1 cellular context compared by ENCODE assay signal in the genomic region with DNA sequence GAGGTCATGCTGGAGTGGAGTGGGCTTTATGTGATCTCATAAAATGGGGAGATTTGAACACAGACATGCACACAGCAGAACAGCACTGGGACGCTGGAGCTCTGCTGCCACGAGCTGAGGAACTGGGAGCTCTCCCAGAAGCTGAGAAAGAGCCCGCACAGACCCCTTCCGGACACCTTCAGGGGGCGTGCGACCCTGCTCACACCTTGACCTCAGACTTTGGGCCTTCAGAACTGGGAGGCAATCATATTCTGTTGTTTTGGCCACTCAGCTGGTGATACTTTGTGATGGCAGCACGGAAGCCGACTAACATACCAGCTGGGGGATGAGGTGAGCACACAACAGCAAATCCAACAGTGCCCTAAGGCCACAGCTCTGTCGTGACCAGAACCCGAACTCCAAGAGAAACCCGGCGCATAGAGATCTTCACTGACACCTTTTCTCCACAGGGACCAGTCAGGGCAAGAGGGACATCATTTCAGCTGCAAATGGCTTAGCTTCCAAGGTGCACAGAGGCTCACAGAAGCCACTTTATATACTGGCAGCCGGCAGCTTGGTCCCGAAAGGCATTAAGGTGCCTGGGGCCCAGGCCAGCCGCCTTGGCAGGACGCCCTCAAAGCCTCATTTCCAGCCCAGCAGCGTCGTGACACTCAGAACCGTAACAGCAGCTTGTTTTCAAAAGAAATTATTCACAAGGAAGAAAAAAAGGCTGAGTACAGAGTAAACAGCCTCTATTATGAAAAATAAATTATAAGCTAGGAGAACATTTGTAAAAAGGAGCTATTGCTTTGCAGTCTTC.
TF ChIP-seq lines count a peak whose summit lies in the region.

No MANE protein-coding gene starts in this region.

TF ChIP-seq in WTC11, 78 proteins besides CTCF, POLR2A, EP300 and RAD21 (continued from another document):
- TF ChIP-seq, protein P1, sequence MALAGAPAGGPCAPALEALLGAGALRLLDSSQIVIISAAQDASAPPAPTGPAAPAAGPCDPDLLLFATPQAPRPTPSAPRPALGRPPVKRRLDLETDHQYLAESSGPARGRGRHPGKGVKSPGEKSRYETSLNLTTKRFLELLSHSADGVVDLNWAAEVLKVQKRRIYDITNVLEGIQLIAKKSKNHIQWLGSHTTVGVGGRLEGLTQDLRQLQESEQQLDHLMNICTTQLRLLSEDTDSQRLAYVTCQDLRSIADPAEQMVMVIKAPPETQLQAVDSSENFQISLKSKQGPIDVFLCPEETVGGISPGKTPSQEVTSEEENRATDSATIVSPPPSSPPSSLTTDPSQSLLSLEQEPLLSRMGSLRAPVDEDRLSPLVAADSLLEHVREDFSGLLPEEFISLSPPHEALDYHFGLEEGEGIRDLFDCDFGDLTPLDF (CRISPR knock-in tag; IDR thresholded peaks at IDR 0.05): no peak
- TF ChIP-seq HMGA2 (CRISPR knock-in tag; IDR thresholded peaks at IDR 0.05): no peak
- TF ChIP-seq STAT6 (CRISPR knock-in tag; conservative IDR thresholded peaks at IDR 0.05; ENCODE audit: low read depth): no peak
